ENCODE assay signal across 32 cellular contexts in the genomic region with DNA sequence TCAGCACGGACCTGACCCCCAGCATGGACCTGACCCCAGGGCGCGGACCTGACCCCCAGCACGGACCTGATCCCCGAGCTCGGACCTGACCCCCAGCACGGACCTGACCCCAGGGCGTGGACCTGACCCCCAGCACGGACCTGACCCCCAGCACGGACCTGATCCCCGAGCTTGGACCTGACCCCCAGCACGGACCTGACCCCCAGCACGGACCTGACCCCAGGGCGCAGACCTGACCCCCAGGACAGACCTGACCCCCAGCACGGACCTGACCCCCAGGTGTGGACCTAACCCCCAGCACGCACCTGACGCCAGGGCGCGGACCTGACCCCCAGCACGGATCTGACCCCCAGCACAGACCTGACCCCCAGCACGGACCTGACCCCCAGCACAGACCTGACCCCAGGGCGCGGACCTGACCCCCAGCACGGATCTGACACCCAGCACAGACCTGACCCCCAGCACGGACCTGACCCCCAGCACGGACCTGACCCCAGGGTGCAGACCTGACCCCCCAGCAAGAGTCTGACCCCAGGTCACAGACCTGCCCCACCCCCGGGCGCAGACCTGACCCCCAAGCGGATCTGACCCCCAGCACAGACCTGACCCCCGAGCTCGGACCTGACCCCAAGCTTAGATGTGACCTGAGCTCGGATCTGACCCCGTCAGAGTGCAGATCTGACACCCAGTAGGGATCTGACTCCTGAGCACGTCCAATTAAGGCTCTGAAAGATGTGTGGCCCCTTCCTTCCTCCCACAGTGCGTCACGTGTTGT.
"Had no signal": no experiment of that assay in that cellular context is flagged by ENCODE, and none has a peak within 500 bp of the region (broad histone marks: within the 10 kb centered on the region; RNA-seq: fewer than 3 reads in every experiment).

No MANE protein-coding gene starts in this region.

- H3K27ac ChIP-seq: adrenal gland, body of pancreas, brain microvascular endothelial cell, breast epithelium, cardiac muscle cell, WERI-Rb-1 had no signal

- DNase-seq: activated CD4-positive, alpha-beta memory T cell treated with anti-CD3 and anti-CD28 coated beads for 36 hours; activated CD4-positive, alpha-beta T cell treated with anti-CD3 and anti-CD28 coated beads for 4 hours; activated CD4-positive, alpha-beta T cell treated with anti-CD3 and anti-CD28 coated beads, Interleukin-2, amount 10 ng/mL, durations not matched to agents 24 days and 14 days; activated CD4-positive, alpha-beta T cell treated with anti-CD3 and anti-CD28 coated beads, Interleukin-2, amount 50 U/mL, for 1 hour; activated CD4-positive, alpha-beta T cell treated with anti-CD3 and anti-CD28 coated beads, Interleukin-2, amount 50 U/mL, for 4 hours; activated CD4-positive, CD25-positive, alpha-beta regulatory T cell; activated CD8-positive, alpha-beta memory T cell treated with anti-CD3 and anti-CD28 coated beads, Interleukin-2, amount 50 U/mL, for 4 hours; activated CD8-positive, alpha-beta T cell treated with anti-CD3 and anti-CD28 coated beads for 36 hours; activated effector memory CD4-positive, alpha-beta T cell treated with anti-CD3 and anti-CD28 coated beads, Interleukin-2, amount 50 U/mL, for 16 hours; activated gamma-delta T cell treated with Interleukin-2 at 50 U/mL for 16 hours; activated naive CD4-positive, alpha-beta T cell; activated naive CD4-positive, alpha-beta T cell treated with anti-CD3 and anti-CD28 coated beads for 36 hours; activated naive CD4-positive, alpha-beta T cell treated with anti-CD3 and anti-CD28 coated beads, Interleukin-2, amount 50 U/mL, for 16 hours; activated naive CD8-positive, alpha-beta T cell treated with anti-CD3 and anti-CD28 coated beads for 36 hours; activated T-cell treated with anti-CD3 and anti-CD28 coated beads for 4 hours; activated T-cell treated with anti-CD3 and anti-CD28 coated beads, Interleukin-2, amount 50 U/mL, for 1 hour; activated T-cell treated with anti-CD3 and anti-CD28 coated beads, Interleukin-2, amount 50 U/mL, for 4 hours; activated T-cell treated with anti-CD3 and anti-CD28 coated beads, Interleukin-2, amount 50 U/mL, for 72 hours; adrenal gland; amniotic stem cell; aorta; body of pancreas; brain microvascular endothelial cell; caudate nucleus; T-cell; T-helper 2 cell; T-helper 9 cell; WERI-Rb-1 had no signal

- FAIRE-seq: astrocyte, TTC549 had no signal

- H3K4me1 ChIP-seq: adrenal gland, body of pancreas, breast epithelium had no signal

- H3K27me3 ChIP-seq: adrenal gland, body of pancreas, brain microvascular endothelial cell, breast epithelium had no signal

- H3K36me3 ChIP-seq: adrenal gland, brain microvascular endothelial cell, breast epithelium, cardiac muscle cell, WERI-Rb-1 had no signal

- H3K9me3 ChIP-seq: adrenal gland, body of pancreas, breast epithelium had no signal

- H3K4me3 ChIP-seq: adrenal gland, body of pancreas, breast epithelium, cardiac muscle cell had no signal
